8 cellular contexts compared by ENCODE assay signal in genomic region chr14:73741386-73741875, GRCh38. TPM values are rescaled to one million over a fixed set of nuclear protein-coding genes. Genes with fewer than 3 reads are reported as not detected.
DNase-seq lines count a peak whose midpoint lies in the region; ATAC-seq and TF ChIP-seq lines count a peak whose summit lies in the region.

No MANE protein-coding gene starts in this region.

- peak overlapping the region; percentile 87 for H3K27ac ChIP-seq in mesodermal cell (ENCODE audit: low read depth, low read length, severe bottlenecking)

- peak; percentile 61 for DNase-seq in GM10266 (ENCODE audit: extremely low spot score)
- peak; percentile 87 for DNase-seq in MG63
- peak; percentile 73 to 79 for DNase-seq in activated CD4-positive, alpha-beta T cell treated with anti-CD3 and anti-CD28 coated beads, Interleukin-2, amount 50 U/mL, for 48 hours
- peak; percentile 41 to 51 (median 49) for DNase-seq in effector memory CD8-positive, alpha-beta T cell
- peak in 1 of 2 donors; percentile 75 for DNase-seq in stimulated activated effector memory CD8-positive, alpha-beta T cell treated with anti-CD3 and anti-CD28 coated beads, Interleukin-12 subunit alpha, Interleukin-12 subunit beta, amount 100 ng/mL, for 72 hours (ENCODE audit: low spot score in 2 of 2)
- no peak for DNase-seq in DMS114 treated with DMSO at 0.1 percent for 48 hours (lab: John Stamatoyannopoulos, UW; ENCODE audit: unreplicated experiment)
- DNase-seq in NCI-H2081 (lab: John Stamatoyannopoulos, UW), result no peak

- 5 to 9% methylated on average over 9 of the region's 12 CpGs for WGBS in mesodermal cell (ENCODE audit: insufficient coverage in 2 of 2), 2 experiments

- H3K27me3 Mint-ChIP-seq in effector memory CD8-positive, alpha-beta T cell, result no peaks in the 10 kb centered on the region

- H3K27me3 ChIP-seq in MG63, result no peaks in the 10 kb centered on the region

- H3K36me3 ChIP-seq in MG63 (peaks cover 15% of the 10 kb centered on the region), mesodermal cell (ENCODE audit: control insufficient read depth, insufficient read depth, low read length) (peaks cover 31% of the 10 kb centered on the region)

- peak; percentile 75 for ATAC-seq in effector memory CD8-positive, alpha-beta T cell (replicated peaks)
- ATAC-seq in stimulated activated effector memory CD8-positive, alpha-beta T cell treated with anti-CD3 and anti-CD28 coated beads, Interleukin-12 subunit alpha, Interleukin-12 subunit beta, amount 100 ng/mL, for 72 hours, result peak; percentile 75

- H3K4me3 Mint-ChIP-seq in effector memory CD8-positive, alpha-beta T cell, result peak overlapping the region; percentile 90 to 93
- peak overlapping the region; percentile 86 for H3K4me3 Mint-ChIP-seq in stimulated activated effector memory CD8-positive, alpha-beta T cell treated with anti-CD3 and anti-CD28 coated beads, Interleukin-12 subunit alpha, Interleukin-12 subunit beta, amount 100 ng/mL, for 72 hours

- no peaks in the 10 kb centered on the region for H3K9me3 Mint-ChIP-seq in effector memory CD8-positive, alpha-beta T cell
- no peaks in the 10 kb centered on the region for H3K9me3 Mint-ChIP-seq in stimulated activated effector memory CD8-positive, alpha-beta T cell treated with anti-CD3 and anti-CD28 coated beads, Interleukin-12 subunit alpha, Interleukin-12 subunit beta, amount 100 ng/mL, for 72 hours

- TF ChIP-seq CTCF in GM10266 (IDR thresholded peaks at IDR 0.05; ENCODE audit: control insufficient read depth, insufficient read depth, low read depth, missing control alignments), result no peak

- H3K27ac Mint-ChIP-seq in effector memory CD8-positive, alpha-beta T cell, result peak overlapping the region; percentile 96
- H3K27ac Mint-ChIP-seq in stimulated activated effector memory CD8-positive, alpha-beta T cell treated with anti-CD3 and anti-CD28 coated beads, Interleukin-12 subunit alpha, Interleukin-12 subunit beta, amount 100 ng/mL, for 72 hours, result peak overlapping the region; percentile 90

- peaks cover 63% of the 10 kb centered on the region for H3K4me1 ChIP-seq in mesodermal cell (ENCODE audit: control insufficient read depth, insufficient read depth, low read length, poor library complexity, severe bottlenecking)

- peaks cover 58 to 69% of the 10 kb centered on the region in 2 donors for H3K4me1 Mint-ChIP-seq in effector memory CD8-positive, alpha-beta T cell (ENCODE audit: low read depth in 2 of 2)
- H3K4me1 Mint-ChIP-seq in stimulated activated effector memory CD8-positive, alpha-beta T cell treated with anti-CD3 and anti-CD28 coated beads, Interleukin-12 subunit alpha, Interleukin-12 subunit beta, amount 100 ng/mL, for 72 hours, result peaks cover 75% of the 10 kb centered on the region

- H3K36me3 Mint-ChIP-seq in effector memory CD8-positive, alpha-beta T cell (ENCODE audit: insufficient read depth), result peaks cover 62% of the 10 kb centered on the region
- peaks cover 71% of the 10 kb centered on the region for H3K36me3 Mint-ChIP-seq in stimulated activated effector memory CD8-positive, alpha-beta T cell treated with anti-CD3 and anti-CD28 coated beads, Interleukin-12 subunit alpha, Interleukin-12 subunit beta, amount 100 ng/mL, for 72 hours

- H3K4me3 ChIP-seq in MG63 (no peak overlapping the region), mesodermal cell (ENCODE audit: extremely low read depth, insufficient read depth, low read length, poor library complexity, severe bottlenecking) (peak overlapping the region; percentile 14)

- H3K9me3 ChIP-seq in MG63 (no peaks in the 10 kb centered on the region), mesodermal cell (ENCODE audit: control insufficient read depth, low read length) (no peaks in the 10 kb centered on the region)

RNA-seq across cellular contexts. Expression of gene PNMA1, which starts 27.2 kb away (rescaled TPM):
- total RNA-seq in MG63 (2014; rRNA removed; shearing (Covaris generic); ENCODE audit: low replicate concordance), result 22.1 and 38.5 TPM in 2 replicates
- polyA plus RNA-seq in mesodermal cell (2013, experiment 1 of 2), result 37.4 TPM
- polyA plus RNA-seq in mesodermal cell (2013, experiment 2 of 2), result 35.1 TPM

Comparison
In these comparisons a context has a peak if more than half of its experiments do, and no peak if none do; other contexts are left out.
1. DNase-seq: peak in GM10266 (single experiment), MG63 (single experiment), activated CD4-positive, alpha-beta T cell treated with anti-CD3 and anti-CD28 coated beads, Interleukin-2, amount 50 U/mL, for 48 hours (2 of 2) and effector memory CD8-positive, alpha-beta T cell (3 of 3); none in DMS114 treated with DMSO at 0.1 percent for 48 hours (single experiment) and NCI-H2081 (0 of 2).